8 cellular contexts compared by ENCODE assay signal in genomic region chr20:50588034-50588736, GRCh38.
DNase-seq lines count a peak whose midpoint lies in the region; ATAC-seq and TF ChIP-seq lines count a peak whose summit lies in the region.

No MANE protein-coding gene starts in this region.

- intact Hi-C loops in Caco-2 (cut with micrococcal nuclease; ENCODE audit: unreplicated experiment) (no loop called here), aorta (cut with DNase I) (no loop called here)

- ATAC-seq in foreskin keratinocyte, result peak; percentile 65
- no peak for ATAC-seq in aorta (ENCODE audit: low FRiP score)

- H3K27ac Mint-ChIP-seq in Caco-2 (ENCODE audit: unreplicated experiment), result no peak overlapping the region
- no peak overlapping the region for H3K27ac Mint-ChIP-seq in progenitor cell of endocrine pancreas

- DNase-seq in Caco-2 (peak; percentile 87 to 94), HUDEP-2 (lab: John Stamatoyannopoulos, UW; ENCODE audit: unreplicated experiment in 76 of 76) (peak in 66 of 76 experiments; percentile 11 to 76 (median 56)), SK-N-DZ (ENCODE audit: low spot score) (peak; percentile 55), activated gamma-delta T cell (lab: John Stamatoyannopoulos, UW) (peak; percentile 40), foreskin keratinocyte (peak; percentile 31 to 49), progenitor cell of endocrine pancreas (ENCODE audit: low spot score, unreplicated experiment) (peak; percentile 57), aorta (peak; percentile 80 to 92), middle frontal gyrus (ENCODE audit: extremely low spot score, low spot score) (no peak)

- no peaks in the 10 kb centered on the region for H3K9me3 ChIP-seq in Caco-2
- H3K9me3 ChIP-seq in aorta (ENCODE audit: control insufficient read depth, low read length), result no peaks in the 10 kb centered on the region

- H3K4me1 Mint-ChIP-seq in Caco-2 (ENCODE audit: low read depth, unreplicated experiment), result no peaks in the 10 kb centered on the region
- no peaks in the 10 kb centered on the region for H3K4me1 Mint-ChIP-seq in progenitor cell of endocrine pancreas (ENCODE audit: low read depth)

- H3K27me3 ChIP-seq in Caco-2 (replicated peaks; ENCODE audit: control insufficient read depth, insufficient read depth, low read length) (no peaks in the 10 kb centered on the region), foreskin keratinocyte (no peaks in the 10 kb centered on the region), aorta (ENCODE audit: control insufficient read depth in 1 of 2, insufficient read depth in 2 of 2, low read length in 1 of 2) (no peaks in the 10 kb centered on the region)

- TF ChIP-seq CTCF in Caco-2 (IDR thresholded peaks at IDR 0.05; ENCODE audit: insufficient read depth in 1 of 2, low read depth in 1 of 2, low read length in 1 of 2, severe bottlenecking in 1 of 2, unreplicated experiment in 1 of 2) (peak; percentile 99 to 100), foreskin keratinocyte (conservative IDR thresholded peaks at IDR 0.05) (peak; percentile 96), progenitor cell of endocrine pancreas (IDR thresholded peaks at IDR 0.05; ENCODE audit: unreplicated experiment) (peak; percentile 82)

- H3K4me3 Mint-ChIP-seq in Caco-2 (ENCODE audit: unreplicated experiment) (no peak overlapping the region), progenitor cell of endocrine pancreas (ENCODE audit: low read depth) (no peak overlapping the region)

- H3K4me1 ChIP-seq in Caco-2 (peaks cover 9% of the 10 kb centered on the region; the same call in 1 of the 2 replicates), foreskin keratinocyte (no peaks in the 10 kb centered on the region), aorta (ENCODE audit: control insufficient read depth in 1 of 2, insufficient read depth in 2 of 2, low read length in 2 of 2) (no peaks in the 10 kb centered on the region)

- H3K4me3 ChIP-seq in Caco-2 (ENCODE audit: low read depth, low read length) (no peak overlapping the region), aorta (ENCODE audit: low read length in 2 of 2) (no peak overlapping the region)

- H3K36me3 Mint-ChIP-seq in Caco-2 (ENCODE audit: insufficient read depth, unreplicated experiment), result peaks cover 62% of the 10 kb centered on the region
- H3K36me3 Mint-ChIP-seq in progenitor cell of endocrine pancreas (ENCODE audit: insufficient read depth), result peaks cover 7% of the 10 kb centered on the region

- no peaks in the 10 kb centered on the region for H3K27me3 Mint-ChIP-seq in Caco-2 (ENCODE audit: insufficient read depth, unreplicated experiment)
- no peaks in the 10 kb centered on the region for H3K27me3 Mint-ChIP-seq in progenitor cell of endocrine pancreas

- WGBS in aorta, 2 donors, result 66% methylated on average over 12 of the region's 12 CpGs

- H3K36me3 ChIP-seq in Caco-2 (ENCODE audit: control insufficient read depth, insufficient read depth, low read length) (peaks cover 6% of the 10 kb centered on the region), aorta (ENCODE audit: control insufficient read depth in 1 of 2, insufficient read depth in 2 of 2, low read length in 1 of 2) (peaks cover 0 to 7% of the 10 kb centered on the region in 2 donors)

- H3K27ac ChIP-seq in foreskin keratinocyte, result no peak overlapping the region
- H3K27ac ChIP-seq in aorta (ENCODE audit: low read depth in 1 of 2, low read length in 2 of 2), result no peak overlapping the region

- POLR2A ChIA-PET in Caco-2 (lab: Charles Lee), result interaction anchor here (0.5 kb wide), 1 partner anchor 208 kb away, joined by 4 read pairs; no protein-coding TSS in a partner anchor

- H3K9me3 Mint-ChIP-seq in Caco-2 (ENCODE audit: unreplicated experiment) (no peaks in the 10 kb centered on the region), progenitor cell of endocrine pancreas (ENCODE audit: low read depth) (no peaks in the 10 kb centered on the region)

- no TSS peak for BruUV-seq in Caco-2 (replicated peaks; lab: Mats Ljungman, UMichigan)

- CTCF ChIA-PET in Caco-2 (lab: Charles Lee), result interaction anchor here (0.6 to 1.7 kb wide), 26 partner anchors 8 to 651 kb away, joined by 3 to 10 read pairs (median 4); partner anchors contain the start of gene BCAS4
